In genomic region chr4:15238720-15239119, GRCh38 we compare ENCODE assay signal across 1 cellular context.
TF ChIP-seq lines count a peak whose summit lies in the region.

No MANE protein-coding gene starts in this region.

TF ChIP-seq in HCT116, 20 proteins besides CTCF, POLR2A, EP300 and RAD21 (continued from another document):
- no peak for TF ChIP-seq ZBTB33 (IDR thresholded peaks at IDR 0.05; ENCODE audit: extremely low read depth, insufficient replicate concordance, low read length)
- TF ChIP-seq TCF7L2 (IDR thresholded peaks at IDR 0.05; ENCODE audit: borderline replicate concordance, extremely low read depth, insufficient read depth, insufficient read length) = no peak
- no peak for TF ChIP-seq EGR1 (IDR thresholded peaks at IDR 0.05; ENCODE audit: low read depth)
- no peak for TF ChIP-seq MAX (IDR thresholded peaks at IDR 0.05)
- no peak for TF ChIP-seq CBX3 (IDR thresholded peaks at IDR 0.05; ENCODE audit: low read depth)
- no peak for TF ChIP-seq JUND (IDR thresholded peaks at IDR 0.05)
TF ChIP-seq in HCT116: peak in this region for 0.
